ENCODE assay signal across 17 cellular contexts in genomic region chr1:7136166-7136953, GRCh38.
"Had no signal": no experiment of that assay in that cellular context is flagged by ENCODE, and none has a peak within 500 bp of the region (broad histone marks: within the 10 kb centered on the region; RNA-seq: fewer than 3 reads in every experiment).

No MANE protein-coding gene starts in this region.

- H3K27ac ChIP-seq: foreskin keratinocyte, thoracic aorta, VCaP had no signal

- H3K9me3 ChIP-seq: thoracic aorta had no signal

- H3K4me1 ChIP-seq: foreskin keratinocyte had no signal

- H3K9me3 Mint-ChIP-seq: activated CD4-positive, alpha-beta memory T cell treated with anti-CD3 and anti-CD28 coated beads, Interleukin-2, amount 10 ng/mL, durations not matched to agents 7 days and 5 days; activated T-cell treated with anti-CD3 and anti-CD28 coated beads, Interleukin-2, amount 50 U/mL, for 4 hours; brain had no signal

- H3K36me3 ChIP-seq: thoracic aorta had no signal

- H3K36me3 Mint-ChIP-seq: brain had no signal

- H3K27me3 Mint-ChIP-seq: activated CD4-positive, alpha-beta memory T cell treated with anti-CD3 and anti-CD28 coated beads, Interleukin-2, amount 10 ng/mL, durations not matched to agents 7 days and 5 days; brain had no signal

- H3K4me3 ChIP-seq: thoracic aorta had no signal

- H3K4me3 Mint-ChIP-seq: activated CD4-positive, alpha-beta memory T cell treated with anti-CD3 and anti-CD28 coated beads, Interleukin-2, amount 10 ng/mL, durations not matched to agents 7 days and 5 days; activated CD4-positive, alpha-beta T cell treated with anti-CD3 and anti-CD28 coated beads for 36 hours; activated T-cell treated with anti-CD3 and anti-CD28 coated beads, Interleukin-2, amount 50 U/mL, for 4 hours; brain had no signal

- ATAC-seq: activated CD4-positive, alpha-beta T cell treated with anti-CD3 and anti-CD28 coated beads for 36 hours; activated T-cell treated with anti-CD3 and anti-CD28 coated beads, Interleukin-2, amount 50 U/mL, for 4 hours; foreskin keratinocyte had no signal

- H3K4me1 Mint-ChIP-seq: activated CD4-positive, alpha-beta memory T cell treated with anti-CD3 and anti-CD28 coated beads, Interleukin-2, amount 10 ng/mL, durations not matched to agents 7 days and 5 days; activated CD4-positive, alpha-beta T cell treated with anti-CD3 and anti-CD28 coated beads for 36 hours had no signal

- DNase-seq: activated CD4-positive, alpha-beta memory T cell treated with anti-CD3 and anti-CD28 coated beads, Interleukin-2, amount 10 ng/mL, durations not matched to agents 7 days and 5 days; activated CD4-positive, alpha-beta T cell treated with anti-CD3 and anti-CD28 coated beads for 36 hours; activated effector memory CD4-positive, alpha-beta T cell treated with Interleukin-2 at 50 U/mL for 16 hours; activated naive CD4-positive, alpha-beta T cell treated with anti-CD3 and anti-CD28 coated beads, Interleukin-2, amount 50 U/mL, for 16 hours; activated T-cell treated with anti-CD3 and anti-CD28 coated beads, Interleukin-2, amount 50 U/mL, for 4 hours; central memory CD4-positive, alpha-beta T cell; cortex of kidney; effector CD4-positive, alpha-beta T cell; glutamatergic neuron; hypothalamus; kidney; stimulated activated CD4-positive, alpha-beta T cell treated with anti-CD3 and anti-CD28 coated beads, Interleukin-12 subunit alpha, Interleukin-12 subunit beta, amount 100 ng/mL, for 4 hours; stimulated activated CD4-positive, alpha-beta T cell treated with anti-CD3 and anti-CD28 coated beads, Interleukin-2, amount 100 ng/mL, for 24 hours had no signal

- H3K27ac Mint-ChIP-seq: activated CD4-positive, alpha-beta memory T cell treated with anti-CD3 and anti-CD28 coated beads, Interleukin-2, amount 10 ng/mL, durations not matched to agents 7 days and 5 days; activated CD4-positive, alpha-beta T cell treated with anti-CD3 and anti-CD28 coated beads for 36 hours had no signal
